ENCODE assay signal across 8 cellular contexts in the genomic region with DNA sequence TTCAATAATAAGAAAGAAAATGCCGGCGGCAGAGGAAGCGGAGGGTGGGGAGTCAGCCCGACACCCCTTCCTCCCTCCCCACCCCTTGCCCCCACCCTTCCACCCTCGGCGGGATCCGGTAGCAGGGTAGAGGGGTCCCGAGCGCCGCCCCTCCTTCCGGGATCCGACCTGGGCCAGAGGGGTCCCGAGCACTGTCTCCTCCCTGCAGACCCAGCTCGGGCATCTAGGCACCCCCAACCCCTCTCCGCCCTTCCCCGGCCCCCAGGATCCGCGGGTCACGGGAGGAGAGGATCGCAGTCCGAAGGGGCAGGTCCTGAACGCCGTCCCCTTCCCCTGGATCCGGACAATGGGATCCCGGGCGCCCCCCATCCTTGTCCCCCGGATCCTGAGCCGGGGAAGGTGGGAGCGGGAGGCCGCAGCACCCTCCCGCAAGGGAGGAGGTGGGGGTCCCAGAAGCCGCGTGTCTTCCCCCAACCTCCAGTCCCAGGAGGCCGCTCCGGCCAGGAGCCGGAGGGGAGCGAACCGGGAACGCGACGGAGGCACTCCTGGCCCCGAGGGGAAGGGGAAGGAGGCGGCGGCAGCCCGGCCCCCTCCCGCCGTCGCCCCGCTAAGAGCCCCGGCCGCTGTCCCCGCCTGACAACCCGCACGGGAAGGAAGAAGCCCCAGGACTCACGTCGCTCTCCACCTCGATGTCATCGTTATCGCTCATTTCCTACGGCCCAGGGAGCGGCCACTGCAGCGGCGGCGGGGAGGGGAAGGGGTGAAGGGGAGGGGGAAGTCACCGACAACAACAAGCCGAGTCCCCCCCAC. TPM values are rescaled to one million over a fixed set of nuclear protein-coding genes. Genes with fewer than 3 reads are reported as not detected.
DNase-seq lines count a peak whose midpoint lies in the region; ATAC-seq and TF ChIP-seq lines count a peak whose summit lies in the region.

No MANE protein-coding gene starts in this region.

- H3K27ac ChIP-seq in esophagus squamous epithelium (peak overlapping the region; percentile 95 to 99 (median 97)), tibial artery (peak overlapping the region; percentile 89 to 93)

- 0 to 2% methylated on average over 7 to 18 of the region's 66 CpGs for WGBS in esophagus squamous epithelium, 2 donors

- TF ChIP-seq POLR2A in esophagus squamous epithelium (IDR thresholded peaks at IDR 0.05), result no peak

- H3K36me3 ChIP-seq in esophagus squamous epithelium (peaks cover 0 to 25% (median 0%) of the 10 kb centered on the region in 3 donors), neuron (ENCODE audit: insufficient read depth, low read length) (peaks cover 8% of the 10 kb centered on the region), tibial artery (no peaks in the 10 kb centered on the region)

- DNase-seq in HuH-7.5 (ENCODE audit: low spot score) (peak; percentile 18), activated T-cell treated with anti-CD3 and anti-CD28 coated beads for 48 hours (ENCODE audit: low read depth) (peak; percentile 13), esophagus squamous epithelium (lab: John Stamatoyannopoulos, UW) (no peak), tibial artery (peak; percentile 29 to 69), NCI-H1436 treated with DMSO at 0.1 percent for 48 hours (lab: John Stamatoyannopoulos, UW) (no peak), KG1 (lab: John Stamatoyannopoulos, UW) (no peak)

- intact Hi-C loops in esophagus squamous epithelium (cut with DNase I) (loop anchor here (10.0 kb wide), 1 partner anchor 107 kb away; no protein-coding TSS in a partner anchor), tibial artery (cut with DNase I; ENCODE audit: low total_unique reads) (no loop called here)

- H3K4me3 ChIP-seq in esophagus squamous epithelium (peak overlapping the region; percentile 95 to 100 (median 98)), neuron (ENCODE audit: low read length) (peak overlapping the region; percentile 84), tibial artery (peak overlapping the region; percentile 87 to 96)

- TF ChIP-seq CTCF in esophagus squamous epithelium (IDR thresholded peaks at IDR 0.05) (no peak), tibial artery (IDR thresholded peaks at IDR 0.05) (no peak)

- peak; percentile 3 for ATAC-seq in GM19023 (IDR thresholded peaks at IDR 0.05; ENCODE audit: unreplicated experiment)

- H2AFZ ChIP-seq in neuron (ENCODE audit: low read depth, low read length), result peak overlapping the region; percentile 46

- H3K4me1 ChIP-seq in esophagus squamous epithelium (peaks cover 13 to 53% (median 37%) of the 10 kb centered on the region in 3 donors), neuron (ENCODE audit: insufficient read depth, low read length) (peaks cover 10% of the 10 kb centered on the region), tibial artery (peaks cover 0 to 53% (median 26%) of the 10 kb centered on the region in 4 donors)

- no peaks in the 10 kb centered on the region for H3K27me3 ChIP-seq in esophagus squamous epithelium
- no peaks in the 10 kb centered on the region for H3K27me3 ChIP-seq in neuron (ENCODE audit: insufficient read depth, low read length)
- H3K27me3 ChIP-seq in tibial artery, result no peaks in the 10 kb centered on the region

- no peaks in the 10 kb centered on the region for H3K9me3 ChIP-seq in esophagus squamous epithelium
- H3K9me3 ChIP-seq in neuron (ENCODE audit: low read length), result no peaks in the 10 kb centered on the region
- no peaks in the 10 kb centered on the region for H3K9me3 ChIP-seq in tibial artery

RNA-seq across cellular contexts. Expression of a gene that starts 0.5 kb away (rescaled TPM):
- 10 to 100 TPM; 45.3 to 88.7 (median 46.3) TPM for total RNA-seq in esophagus squamous epithelium

Comparison
In these comparisons a context has a peak if more than half of its experiments do, and no peak if none do; other contexts are left out.
1. DNase-seq: peak in HuH-7.5 (single experiment), activated T-cell treated with anti-CD3 and anti-CD28 coated beads for 48 hours (single experiment) and tibial artery (2 of 2); none in esophagus squamous epithelium (single experiment), NCI-H1436 treated with DMSO at 0.1 percent for 48 hours (single experiment) and KG1 (single experiment).
2. Peak in every context shown above with its lines, with median percentiles within 50 percentile points of each other: H3K4me3 ChIP-seq.